In genomic region chr7:120942861-120943260, GRCh38 we compare ENCODE assay signal across 33 cellular contexts. TPM values are rescaled to one million over a fixed set of nuclear protein-coding genes. Genes with fewer than 3 reads are reported as not detected.
"Had no signal": no experiment of that assay in that cellular context is flagged by ENCODE, and none has a peak within 500 bp of the region (broad histone marks: within the 10 kb centered on the region; RNA-seq: fewer than 3 reads in every experiment).

No MANE protein-coding gene starts in this region.

- H3K9me3 ChIP-seq: adrenal gland, body of pancreas, colonic mucosa, gastrocnemius medialis, heart left ventricle had no signal

- H3K27me3 ChIP-seq: adrenal gland, body of pancreas, colonic mucosa, foreskin keratinocyte, gastrocnemius medialis, heart left ventricle had no signal

- DNase-seq: activated B cell treated with CpG ODN at 0.5 μM for 24 hours; activated CD4-positive, alpha-beta T cell treated with anti-CD3 and anti-CD28 coated beads for 48 hours; activated CD4-positive, alpha-beta T cell treated with anti-CD3 and anti-CD28 coated beads, Interleukin-2, amount 50 U/mL, for 1 hour; activated CD4-positive, alpha-beta T cell treated with anti-CD3 and anti-CD28 coated beads, Interleukin-2, amount 50 U/mL, for 48 hours; activated CD8-positive, alpha-beta memory T cell treated with anti-CD3 and anti-CD28 coated beads, Interleukin-2, amount 10 ng/mL, durations not matched to agents 7 days and 5 days; activated CD8-positive, alpha-beta memory T cell treated with anti-CD3 and anti-CD28 coated beads, Interleukin-2, amount 50 U/mL, for 4 hours; activated CD8-positive, alpha-beta T cell treated with anti-CD3 and anti-CD28 coated beads, Interleukin-2, amount 10 ng/mL, durations not matched to agents 7 days and 5 days; activated effector memory CD4-positive, alpha-beta T cell treated with anti-CD3 and anti-CD28 coated beads, Interleukin-2, amount 50 U/mL, for 16 hours; activated naive CD4-positive, alpha-beta T cell treated with anti-CD3 and anti-CD28 coated beads for 36 hours; activated naive CD8-positive, alpha-beta T cell treated with anti-CD3 and anti-CD28 coated beads for 36 hours; activated naive CD8-positive, alpha-beta T cell treated with anti-CD3 and anti-CD28 coated beads, Interleukin-2, amount 50 U/mL, for 24 hours; activated T-cell treated with anti-CD3 and anti-CD28 coated beads, Interleukin-2, amount 50 U/mL, for 1 hour; activated T-cell treated with anti-CD3 and anti-CD28 coated beads, Interleukin-2, amount 50 U/mL, for 48 hours; adrenal gland; amygdala; aorta; body of pancreas; central memory CD4-positive, alpha-beta T cell; cerebellar nuclear complex; colonic mucosa; effector CD8-positive, alpha-beta T cell; foreskin keratinocyte; gastrocnemius medialis; glutamatergic neuron; heart left ventricle; T-helper 1 cell; T-helper 17 cell; T1000; WERI-Rb-1 had no signal

- H3K4me1 ChIP-seq: body of pancreas, colonic mucosa, foreskin keratinocyte, gastrocnemius medialis had no signal

- H3K27ac ChIP-seq: adrenal gland, body of pancreas, colonic mucosa, foreskin keratinocyte, gastrocnemius medialis, WERI-Rb-1 had no signal

- H3K4me3 ChIP-seq: adrenal gland, body of pancreas, colonic mucosa, gastrocnemius medialis, heart left ventricle had no signal

- H3K36me3 ChIP-seq: adrenal gland, colonic mucosa, gastrocnemius medialis, heart left ventricle, WERI-Rb-1 had no signal

- ATAC-seq: activated CD4-positive, CD25-positive, alpha-beta regulatory T cell treated with anti-CD3 and anti-CD28 coated beads, Interleukin-2, amount 50 U/mL, for 24 hours; activated CD8-positive, alpha-beta memory T cell treated with anti-CD3 and anti-CD28 coated beads, Interleukin-2, amount 10 ng/mL, durations not matched to agents 7 days and 5 days; activated CD8-positive, alpha-beta T cell treated with anti-CD3 and anti-CD28 coated beads, Interleukin-2, amount 10 ng/mL, durations not matched to agents 7 days and 5 days; activated naive CD8-positive, alpha-beta T cell treated with anti-CD3 and anti-CD28 coated beads, Interleukin-2, amount 50 U/mL, for 24 hours; body of pancreas; esophagus mucosa; foreskin keratinocyte; gastrocnemius medialis; heart left ventricle; T-helper 17 cell had no signal

RNA-seq across cellular contexts. Expression of gene CPED1, which starts 45.6 kb away (rescaled TPM):
- total RNA-seq: activated CD8-positive, alpha-beta T cell treated with anti-CD3 and anti-CD28 coated beads, Interleukin-2, amount 10 ng/mL, durations not matched to agents 7 days and 5 days; activated naive CD4-positive, alpha-beta T cell treated with anti-CD3 and anti-CD28 coated beads for 36 hours; activated naive CD8-positive, alpha-beta T cell treated with anti-CD3 and anti-CD28 coated beads for 36 hours; activated T-helper 1 cell treated with anti-CD3 and anti-CD28 coated beads, Interleukin-12 subunit alpha, Interleukin-12 subunit beta, Interleukin-2, Interleukin-4 antibody, amounts not matched to agents 30 ng/mL and 10 ng/mL and 1 ng/mL, durations not matched to agents 14 hours and 24 hours and 36 hours; activated T-helper 2 cell treated with anti-CD3 and anti-CD28 coated beads, Interferon-gamma antibody, Interleukin-2, Interleukin-4, amounts not matched to agents 10 μg/mL and 5 μg/mL and 100 μg/mL, durations not matched to agents 14 hours and 24 hours and 36 hours had no signal
